In the genomic region with DNA sequence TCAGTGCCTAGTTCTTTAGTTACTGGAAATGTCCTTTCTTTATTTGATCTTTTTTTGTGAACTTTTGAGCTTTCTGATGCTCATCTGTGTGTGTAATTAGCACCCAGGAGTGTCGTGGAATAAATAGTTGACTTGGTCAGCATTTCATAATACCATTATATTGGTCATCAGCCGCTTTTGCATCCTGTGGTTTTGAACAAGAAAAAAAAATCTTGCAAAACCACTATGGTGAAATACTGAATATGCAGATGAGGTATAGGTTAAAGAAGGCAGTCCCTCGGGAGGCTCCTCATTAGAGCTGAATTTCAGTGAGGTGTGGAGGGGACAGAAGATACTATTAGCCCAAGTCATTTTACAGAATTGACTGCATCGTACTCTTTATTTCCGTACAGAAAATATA, we compare ENCODE assay signal across 11 cellular contexts.
DNase-seq lines count a peak whose midpoint lies in the region; ATAC-seq and TF ChIP-seq lines count a peak whose summit lies in the region.
"Had no signal": no experiment of that assay in that cellular context is flagged by ENCODE, and none has a peak within 500 bp of the region (broad histone marks: within the 10 kb centered on the region; RNA-seq: fewer than 3 reads in every experiment).

No MANE protein-coding gene starts in this region.

- TF ChIP-seq CTCF in KMS-11 (conservative IDR thresholded peaks at IDR 0.05; ENCODE audit: low read depth, low read length) (no peak), gastroesophageal sphincter (IDR thresholded peaks at IDR 0.05) (no peak)

- no peaks in the 10 kb centered on the region for H3K36me3 Mint-ChIP-seq in T-helper 17 cell (ENCODE audit: low read depth)

- H3K4me3 Mint-ChIP-seq in T-helper 17 cell = no peak overlapping the region

- H3K9me3 ChIP-seq in T-helper 17 cell (ENCODE audit: control insufficient read depth, low read length, poor library complexity, severe bottlenecking) (no peaks in the 10 kb centered on the region), gastroesophageal sphincter (no peaks in the 10 kb centered on the region), subcutaneous abdominal adipose tissue (ENCODE audit: control insufficient read depth in 5 of 5, low read length in 5 of 5) (no peaks in the 10 kb centered on the region)
- H3K9me3 ChIP-seq: mucosa of descending colon had no signal

- H3K4me3 ChIP-seq in KMS-11 (IDR thresholded peaks at IDR 0.05; ENCODE audit: insufficient read depth, low read depth, low read length) = no peak overlapping the region
- H3K4me3 ChIP-seq in gastroesophageal sphincter = no peak overlapping the region
- no peak overlapping the region for H3K4me3 ChIP-seq in subcutaneous abdominal adipose tissue (ENCODE audit: low read depth in 1 of 5, low read length in 5 of 5)
- H3K4me3 ChIP-seq: dorsolateral prefrontal cortex, mucosa of descending colon had no signal

- H2AFZ ChIP-seq in KMS-11 (ENCODE audit: low read depth) = no peak overlapping the region

- peaks cover 6% of the 10 kb centered on the region for H4K20me1 ChIP-seq in KMS-11 (ENCODE audit: insufficient read depth)

- H3K27ac ChIP-seq in KMS-11 (peak overlapping the region; percentile 58; the same call in 1 of the 2 replicates), gastroesophageal sphincter (peak overlapping the region; percentile 82 to 93 (median 91)), subcutaneous abdominal adipose tissue (ENCODE audit: low read depth, low read length) (peak overlapping the region; percentile 49)

- no peaks in the 10 kb centered on the region for H3K27me3 Mint-ChIP-seq in T-helper 17 cell

- H3K4me1 Mint-ChIP-seq in T-helper 17 cell = peaks cover 32% of the 10 kb centered on the region

- H3K36me3 ChIP-seq in KMS-11 (ENCODE audit: insufficient read depth) (no peaks in the 10 kb centered on the region), gastroesophageal sphincter (peaks cover 0 to 5% of the 10 kb centered on the region in 2 donors), subcutaneous abdominal adipose tissue (ENCODE audit: control insufficient read depth in 5 of 5, insufficient read depth in 5 of 5, low read length in 5 of 5) (peaks cover 0 to 11% (median 5%) of the 10 kb centered on the region in 5 donors)

- no peaks in the 10 kb centered on the region for H3K27me3 ChIP-seq in KMS-11 (ENCODE audit: insufficient read depth, low read depth)
- H3K27me3 ChIP-seq in gastroesophageal sphincter = no peaks in the 10 kb centered on the region
- no peaks in the 10 kb centered on the region for H3K27me3 ChIP-seq in subcutaneous abdominal adipose tissue (ENCODE audit: control insufficient read depth in 5 of 5, insufficient read depth in 4 of 5, low read length in 5 of 5)
- H3K27me3 ChIP-seq: dorsolateral prefrontal cortex had no signal

- 60 to 63% methylated on average over 1 to 5 of the region's 5 CpGs for WGBS in gastroesophageal sphincter (ENCODE audit: low coverage in 1 of 2), 2 donors

- peak overlapping the region; percentile 19 for H3K27ac Mint-ChIP-seq in T-helper 17 cell

- no peak for TF ChIP-seq EP300 in gastroesophageal sphincter (IDR thresholded peaks at IDR 0.05)

- no peak overlapping the region; the same call in 1 of the 2 replicates for H3K9ac ChIP-seq in KMS-11
- no peak overlapping the region for H3K9ac ChIP-seq in subcutaneous abdominal adipose tissue (ENCODE audit: low read length in 5 of 5)

- no peak for DNase-seq in T-helper 17 cell
- DNase-seq in stimulated activated naive CD8-positive, alpha-beta T cell treated with anti-CD3 and anti-CD28 coated beads, Interleukin-15, Interleukin-2, amounts not matched to agents 100 U/mL and 50 U/mL, for 24 hours = no peak
- DNase-seq in NCI-H187 treated with DMSO at 0.1 percent for 48 hours (lab: John Stamatoyannopoulos, UW) = no peak
- DNase-seq in NCI-H446 treated with DMSO at 0.1 percent for 48 hours (lab: John Stamatoyannopoulos, UW) = no peak
- DNase-seq: activated CD8-positive, alpha-beta memory T cell treated with anti-CD3 and anti-CD28 coated beads for 24 hours; dorsolateral prefrontal cortex; mucosa of descending colon had no signal

- H3K4me1 ChIP-seq in KMS-11 (ENCODE audit: low read depth, poor library complexity, severe bottlenecking) = peaks cover 99% of the 10 kb centered on the region
- peaks cover 65 to 100% (median 67%) of the 10 kb centered on the region in 3 donors for H3K4me1 ChIP-seq in gastroesophageal sphincter
- H3K4me1 ChIP-seq in subcutaneous abdominal adipose tissue (ENCODE audit: control insufficient read depth in 5 of 5, insufficient read depth in 5 of 5, low read length in 5 of 5) = peaks cover 7 to 74% (median 66%) of the 10 kb centered on the region in 5 donors

- peak overlapping the region; percentile 39 for H3K4me2 ChIP-seq in KMS-11

- peaks cover 100% of the 10 kb centered on the region for H3K79me2 ChIP-seq in KMS-11 (ENCODE audit: insufficient read depth, low read depth)

- ATAC-seq in T-helper 17 cell (no peak), gastroesophageal sphincter (no peak), HG02852 (IDR thresholded peaks at IDR 0.05; ENCODE audit: unreplicated experiment) (no peak)
- no peak for ATAC-seq in stimulated activated naive CD8-positive, alpha-beta T cell treated with anti-CD3 and anti-CD28 coated beads, Interleukin-15, Interleukin-2, amounts not matched to agents 100 U/mL and 50 U/mL, for 24 hours
- ATAC-seq: mucosa of descending colon had no signal

- TF ChIP-seq POLR2A in gastroesophageal sphincter (IDR thresholded peaks at IDR 0.05) = no peak
